In the genomic region with DNA sequence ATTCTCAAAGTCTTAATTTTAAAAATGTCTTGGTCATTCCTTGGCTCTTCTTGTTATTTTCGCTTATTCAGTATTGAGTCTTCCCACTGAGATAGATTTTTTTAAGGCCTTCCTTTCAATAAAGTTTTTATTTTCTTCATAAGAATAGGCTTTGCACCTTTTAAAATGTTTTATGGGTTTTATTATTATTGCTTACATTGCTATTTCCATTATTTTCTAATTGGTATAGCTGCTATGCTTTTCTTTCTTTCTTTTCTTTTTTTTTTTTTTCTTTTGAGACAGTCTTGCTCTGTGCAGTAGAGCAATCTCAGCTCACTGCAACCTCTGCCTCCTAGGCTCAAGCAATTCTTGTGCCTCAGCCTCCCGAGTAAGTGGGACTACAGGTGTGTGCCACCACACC, we compare ENCODE assay signal across 16 cellular contexts.
DNase-seq lines count a peak whose midpoint lies in the region; ATAC-seq, FAIRE-seq and TF ChIP-seq lines count a peak whose summit lies in the region.
"Had no signal": no experiment of that assay in that cellular context is flagged by ENCODE, and none has a peak within 500 bp of the region (broad histone marks: within the 10 kb centered on the region; RNA-seq: fewer than 3 reads in every experiment).

No MANE protein-coding gene starts in this region.

- no peaks in the 10 kb centered on the region for H3K27me3 ChIP-seq in DND-41 (ENCODE audit: insufficient read depth, low read length, poor library complexity)
- H3K27me3 ChIP-seq in IMR-90 (ENCODE audit: control insufficient read depth, insufficient read depth, low read length), result no peaks in the 10 kb centered on the region
- H3K27me3 ChIP-seq in smooth muscle cell (ENCODE audit: low read depth), result no peaks in the 10 kb centered on the region
- no peaks in the 10 kb centered on the region for H3K27me3 ChIP-seq in heart right ventricle

- no TSS peak for BruUV-seq in IMR-90 (replicated peaks; lab: Mats Ljungman, UMichigan)

- no peak overlapping the region for H4K5ac ChIP-seq in IMR-90 (ENCODE audit: low read depth, low read length)

- intact Hi-C loops in IMR-90 (cut with micrococcal nuclease) (loop anchor here (10.0 kb wide), 1 partner anchor 123 kb away; no protein-coding TSS in a partner anchor), heart right ventricle (cut with DNase I) (no loop called here)

- H4K20me1 ChIP-seq in DND-41 (ENCODE audit: insufficient read depth, low read length) (no peaks in the 10 kb centered on the region), IMR-90 (ENCODE audit: insufficient read depth, low read length) (no peaks in the 10 kb centered on the region), smooth muscle cell (ENCODE audit: low read depth) (no peaks in the 10 kb centered on the region)

- H3K9me3 ChIP-seq in DND-41 (ENCODE audit: insufficient read depth, low read length, severe bottlenecking) (no peaks in the 10 kb centered on the region), IMR-90 (ENCODE audit: control insufficient read depth, insufficient read depth, low read length) (no peaks in the 10 kb centered on the region), smooth muscle cell (replicated peaks; ENCODE audit: low read depth) (no peaks in the 10 kb centered on the region), heart right ventricle (peaks cover 0 to 11% (median 0%) of the 10 kb centered on the region in 11 donors)
- H3K9me3 ChIP-seq: HAP-1 had no signal

- H2AK9ac ChIP-seq in IMR-90 (replicated peaks; ENCODE audit: low read depth, low read length, poor library complexity), result no peak overlapping the region

- H3K36me3 ChIP-seq in DND-41 (ENCODE audit: insufficient read depth, low read length) (peaks cover 37% of the 10 kb centered on the region), IMR-90 (ENCODE audit: control insufficient read depth, insufficient read depth, low read length) (peaks cover 5% of the 10 kb centered on the region), smooth muscle cell (ENCODE audit: low read depth) (peaks cover 11% of the 10 kb centered on the region), heart right ventricle (peaks cover 0 to 23% (median 10%) of the 10 kb centered on the region in 9 donors)
- H3K36me3 ChIP-seq: HAP-1 had no signal

- TF ChIP-seq POLR2A in IMR-90 (IDR thresholded peaks at IDR 0.05; ENCODE audit: low read depth, low read length), result no peak

- no peak overlapping the region for H3K56ac ChIP-seq in IMR-90 (ENCODE audit: extremely low read depth, insufficient read depth, low read length)

- WGBS in IMR-90 (ENCODE audit: extremely low coverage in 2 of 2, insufficient read length in 1 of 2), 2 experiments, result no CpG with 5 or more reads among the region's 2 CpGs
- WGBS in smooth muscle cell (ENCODE audit: low lambda C conversion rate), result 99% methylated on average over 2 of the region's 2 CpGs
- WGBS in heart right ventricle, 2 donors, result 97 to 98% methylated on average over 2 of the region's 2 CpGs

- DNase-seq in DND-41, result no peak
- DNase-seq in IMR-90, result no peak
- no peak for DNase-seq in frontal cortex (ENCODE audit: low spot score in 2 of 2)
- DNase-seq in smooth muscle cell (lab: John Stamatoyannopoulos, UW; ENCODE audit: unreplicated experiment), result no peak
- no peak for DNase-seq in stimulated activated CD4-positive, alpha-beta T cell treated with anti-CD3 and anti-CD28 coated beads, Interleukin-4, amount 100 ng/mL, for 4 hours
- DNase-seq in heart right ventricle, result no peak
- no peak for DNase-seq in NOMO-1 treated with DMSO at 0.1 percent for 48 hours (lab: John Stamatoyannopoulos, UW; ENCODE audit: unreplicated experiment)
- DNase-seq: AML-193; CD4-positive, alpha-beta T cell; DMS153; DMS79; GM23248 had no signal

- H3K4me1 ChIP-seq in DND-41 (ENCODE audit: insufficient read depth, low read length) (peaks cover 31% of the 10 kb centered on the region), IMR-90 (ENCODE audit: control insufficient read depth, insufficient read depth, low read length) (peaks cover 3% of the 10 kb centered on the region), smooth muscle cell (ENCODE audit: low read depth) (no peaks in the 10 kb centered on the region), heart right ventricle (no peaks in the 10 kb centered on the region)

- in situ Hi-C loops in IMR-90 (cut with MboI; ENCODE audit: low sequenced_read_pairs), result no loop called here

- no peaks in the 10 kb centered on the region; a peak in 1 of 4 replicates for H3K79me1 ChIP-seq in IMR-90 (ENCODE audit: low read depth in 1 of 2, low read length in 2 of 2)

- H4K8ac ChIP-seq in IMR-90 (ENCODE audit: low read depth in 2 of 2, low read length in 2 of 2), result no peak overlapping the region

- no peaks in the 10 kb centered on the region for H3K79me2 ChIP-seq in DND-41 (ENCODE audit: insufficient read depth, low read length)
- no peaks in the 10 kb centered on the region for H3K79me2 ChIP-seq in smooth muscle cell (ENCODE audit: low read depth)

- no peak overlapping the region for H3K4me3 ChIP-seq in DND-41 (ENCODE audit: low read depth in 1 of 2, low read length in 2 of 2)
- no peak overlapping the region for H3K4me3 ChIP-seq in IMR-90 (ENCODE audit: insufficient read depth, low read depth, low read length)
- no peak overlapping the region for H3K4me3 ChIP-seq in smooth muscle cell
- H3K4me3 ChIP-seq in heart right ventricle, result no peak overlapping the region
- H3K4me3 ChIP-seq: GM12878, GM23248, HAP-1 had no signal

- no peaks in the 10 kb centered on the region for H3K9me1 ChIP-seq in IMR-90 (ENCODE audit: insufficient read depth, low read length)

- no peak overlapping the region for H2BK20ac ChIP-seq in IMR-90 (ENCODE audit: low read depth, low read length)

- TF ChIP-seq CTCF in DND-41 (IDR thresholded peaks at IDR 0.05; ENCODE audit: borderline replicate concordance, extremely low read depth, low read length, poor library complexity, severe bottlenecking) (no peak), IMR-90 (conservative IDR thresholded peaks at IDR 0.05; ENCODE audit: low read depth, low read length) (no peak), smooth muscle cell (IDR thresholded peaks at IDR 0.05; ENCODE audit: borderline replicate concordance, insufficient read depth, poor library complexity, severe bottlenecking) (no peak), heart right ventricle (IDR thresholded peaks at IDR 0.05) (no peak)

- H3K4ac ChIP-seq in IMR-90 (ENCODE audit: low read depth, low read length), result no peak overlapping the region

- CTCF ChIA-PET in IMR-90 (lab: Yijun Ruan, JAX), result no interaction called here

- H3K9ac ChIP-seq in DND-41 (ENCODE audit: low read depth, low read length) (no peak overlapping the region), IMR-90 (ENCODE audit: low read depth, low read length) (no peak overlapping the region), smooth muscle cell (ENCODE audit: low read depth) (no peak overlapping the region)
- H3K9ac ChIP-seq: GM23248 had no signal

- H3K14ac ChIP-seq in IMR-90 (replicated peaks; ENCODE audit: low read depth, low read length), result no peak overlapping the region

- no peak overlapping the region for H3K23ac ChIP-seq in IMR-90 (ENCODE audit: low read depth, low read length)

- H2BK120ac ChIP-seq in IMR-90 (ENCODE audit: low read depth, low read length), result no peak overlapping the region

- no peak overlapping the region for H2BK5ac ChIP-seq in IMR-90 (ENCODE audit: low read depth, low read length, poor library complexity, severe bottlenecking)

- H3F3A ChIP-seq in smooth muscle cell (ENCODE audit: low read depth), result no peaks in the 10 kb centered on the region

- H4K91ac ChIP-seq in IMR-90 (ENCODE audit: insufficient read depth, low read depth, low read length), result no peak overlapping the region

- H2AK5ac ChIP-seq in IMR-90 (ENCODE audit: low read depth, low read length), result no peak overlapping the region

- H2AFZ ChIP-seq in DND-41 (ENCODE audit: low read depth, low read length) (no peak overlapping the region), IMR-90 (replicated peaks; ENCODE audit: low read length, poor library complexity) (no peak overlapping the region), smooth muscle cell (ENCODE audit: low read depth) (no peak overlapping the region)
- H2AFZ ChIP-seq: GM23248 had no signal

- no peak overlapping the region for H2BK15ac ChIP-seq in IMR-90 (ENCODE audit: low read depth, low read length)

- TF ChIP-seq RAD21 in IMR-90 (IDR thresholded peaks at IDR 0.05; ENCODE audit: low read length), result no peak

- H3K18ac ChIP-seq in IMR-90 (ENCODE audit: low read depth, low read length), result no peak overlapping the region

- H3K27ac ChIP-seq in DND-41 (ENCODE audit: low read length), result peak overlapping the region; percentile 77
- no peak overlapping the region for H3K27ac ChIP-seq in IMR-90 (ENCODE audit: insufficient read depth, low read length)
- peak overlapping the region; percentile 64 for H3K27ac ChIP-seq in smooth muscle cell (ENCODE audit: low read depth)
- H3K27ac ChIP-seq in heart right ventricle, result no peak overlapping the region
- H3K27ac ChIP-seq: C4-2B, GM23248 had no signal

- FAIRE-seq in frontal cortex (lab: Jason Lieb, UNC), result peak; percentile 23
- FAIRE-seq: A204.1, GM12878 had no signal

- POLR2A ChIA-PET in IMR-90 (lab: Charles Lee; ENCODE audit: unreplicated experiment), result interaction anchor here (0.7 kb wide), 1 partner anchor 140 kb away, joined by 3 read pairs; no protein-coding TSS in a partner anchor

- no peak overlapping the region; the same call in 1 of the 2 replicates for H3K4me2 ChIP-seq in DND-41 (ENCODE audit: insufficient read depth, low read length)
- no peak overlapping the region for H3K4me2 ChIP-seq in IMR-90 (ENCODE audit: low read depth, low read length)
- no peak overlapping the region for H3K4me2 ChIP-seq in smooth muscle cell

- dilution Hi-C loops in IMR-90 (cut with HindIII; ENCODE audit: low sequenced_read_pairs, unreplicated experiment), result no loop called here

- ATAC-seq in DND-41 (ENCODE audit: insufficient read depth, low read depth), result no peak
- no peak for ATAC-seq in IMR-90 (ENCODE audit: low read depth)
- no peak for ATAC-seq in heart right ventricle
- ATAC-seq: GM12878 had no signal

TF ChIP-seq in IMR-90, 13 proteins besides CTCF, POLR2A, EP300 and RAD21:
- TF ChIP-seq MAFK (IDR thresholded peaks at IDR 0.05; ENCODE audit: low read depth, low read length), result peak; percentile 46; the same call in 1 of the 2 replicates
- TF ChIP-seq, protein P1, sequence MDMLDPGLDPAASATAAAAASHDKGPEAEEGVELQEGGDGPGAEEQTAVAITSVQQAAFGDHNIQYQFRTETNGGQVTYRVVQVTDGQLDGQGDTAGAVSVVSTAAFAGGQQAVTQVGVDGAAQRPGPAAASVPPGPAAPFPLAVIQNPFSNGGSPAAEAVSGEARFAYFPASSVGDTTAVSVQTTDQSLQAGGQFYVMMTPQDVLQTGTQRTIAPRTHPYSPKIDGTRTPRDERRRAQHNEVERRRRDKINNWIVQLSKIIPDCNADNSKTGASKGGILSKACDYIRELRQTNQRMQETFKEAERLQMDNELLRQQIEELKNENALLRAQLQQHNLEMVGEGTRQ (IDR thresholded peaks at IDR 0.05; ENCODE audit: low read depth, low read length), result no peak

Comparison
In these comparisons a context has a peak if more than half of its experiments do, and no peak if none do; other contexts are left out.
1. H3K27ac ChIP-seq: peak in DND-41 (single experiment) and smooth muscle cell (single experiment); none in IMR-90 (single experiment) and heart right ventricle (0 of 10).